Comparison of ENCODE assay signal across 12 cellular contexts in genomic region chr7:26614503-26614902, GRCh38.
A peak's percentile ranks its signal among the peaks of the same experiment; 100 is the strongest.
DNase-seq lines count a peak whose midpoint lies in the region; ATAC-seq, FAIRE-seq and TF ChIP-seq lines count a peak whose summit lies in the region.
"Had no signal": no experiment of that assay in that cellular context is flagged by ENCODE, and none has a peak within 500 bp of the region (broad histone marks: within the 10 kb centered on the region; RNA-seq: fewer than 3 reads in every experiment).

No MANE protein-coding gene starts in this region.

- intact Hi-C loops in Right ventricle myocardium inferior (cut with DNase I) (no loop called here), left ventricle myocardium inferior (cut with micrococcal nuclease) (no loop called here), left ventricle myocardium superior (cut with micrococcal nuclease) (no loop called here)

- ATAC-seq in Right ventricle myocardium inferior (peak; percentile 38), left ventricle myocardium superior (peak; percentile 37)
- ATAC-seq: CD8-positive, alpha-beta T cell had no signal

- H3K27me3 ChIP-seq in left ventricle myocardium inferior (ENCODE audit: low read depth) (peaks cover 14% of the 10 kb centered on the region), bronchial epithelial cell (ENCODE audit: control insufficient read depth, insufficient read depth, low read length) (no peaks in the 10 kb centered on the region), small intestine (ENCODE audit: control insufficient read depth in 2 of 2, insufficient read depth in 2 of 2, low read length in 2 of 2) (no peaks in the 10 kb centered on the region)

- 85 to 90% (median 85%) methylated on average over 11 of the region's 11 CpGs for WGBS in small intestine, 3 donors

- DNase-seq in Right ventricle myocardium inferior (ENCODE audit: missing footprints) (no peak), left ventricle myocardium inferior (no peak), bronchial epithelial cell (ENCODE audit: low read depth) (no peak), left ventricle myocardium superior (no peak), amniotic stem cell (lab: John Stamatoyannopoulos, UW) (no peak), DMS53 (lab: John Stamatoyannopoulos, UW) (no peak), small intestine (no peak)
- DNase-seq: CD8-positive, alpha-beta T cell; COR-L47; IMR-90 had no signal

- H3K4me1 ChIP-seq in left ventricle myocardium inferior (peaks cover 9% of the 10 kb centered on the region), small intestine (ENCODE audit: control insufficient read depth in 2 of 2, insufficient read depth in 1 of 2, low read depth in 1 of 2, low read length in 1 of 2) (no peaks in the 10 kb centered on the region)

- no peaks in the 10 kb centered on the region for H3K9me3 ChIP-seq in left ventricle myocardium inferior (replicated peaks)
- H3K9me3 ChIP-seq in small intestine (ENCODE audit: control insufficient read depth, low read depth): no peaks in the 10 kb centered on the region

- TF ChIP-seq CTCF in left ventricle myocardium inferior (IDR thresholded peaks at IDR 0.05; ENCODE audit: borderline replicate concordance) (no peak), bronchial epithelial cell (IDR thresholded peaks at IDR 0.05; ENCODE audit: insufficient read depth, low read length, severe bottlenecking) (no peak)

- no peak overlapping the region for H3K27ac ChIP-seq in left ventricle myocardium inferior (replicated peaks)
- no peak overlapping the region for H3K27ac ChIP-seq in small intestine (ENCODE audit: low read depth in 1 of 2, low read length in 1 of 2)
- H3K27ac ChIP-seq: 22Rv1 had no signal

- FAIRE-seq in bronchial epithelial cell (lab: Jason Lieb, UNC): peak; percentile 18
- FAIRE-seq in small intestine (lab: Jason Lieb, UNC): no peak
- FAIRE-seq: H54 had no signal

- no peak overlapping the region for H3K4me3 ChIP-seq in left ventricle myocardium inferior
- no peak overlapping the region for H3K4me3 ChIP-seq in bronchial epithelial cell (ENCODE audit: low read depth, low read length)
- H3K4me3 ChIP-seq in small intestine (ENCODE audit: low read depth in 1 of 2, low read length in 2 of 2): no peak overlapping the region

- H3K36me3 ChIP-seq in left ventricle myocardium inferior (no peaks in the 10 kb centered on the region), bronchial epithelial cell (ENCODE audit: control insufficient read depth, insufficient read depth, low read length) (no peaks in the 10 kb centered on the region), small intestine (ENCODE audit: control insufficient read depth in 2 of 2, insufficient read depth in 2 of 2, low read length in 2 of 2) (no peaks in the 10 kb centered on the region)
